In the genomic region with DNA sequence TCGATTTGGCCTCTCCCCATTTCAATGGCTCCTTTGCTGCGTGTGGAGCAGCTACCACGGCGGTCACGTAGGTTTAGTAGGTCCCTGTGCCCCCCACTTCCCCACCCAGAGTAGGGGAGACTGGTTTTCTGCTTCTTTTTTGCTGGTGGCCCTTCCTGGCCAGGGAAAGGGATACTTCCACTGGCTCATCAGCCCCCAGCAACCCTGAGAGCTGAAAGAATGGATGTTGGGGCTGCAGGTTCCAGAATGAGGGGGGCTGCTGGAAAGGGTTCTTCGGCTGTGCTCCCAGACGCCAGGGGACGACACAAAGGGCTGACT, we compare ENCODE assay signal across 8 cellular contexts.
A peak's percentile ranks its signal among the peaks of the same experiment; 100 is the strongest.
DNase-seq lines count a peak whose midpoint lies in the region; ATAC-seq and TF ChIP-seq lines count a peak whose summit lies in the region.

No MANE protein-coding gene starts in this region.

- no peak overlapping the region for H2AFZ ChIP-seq in DND-41 (ENCODE audit: low read depth, low read length)
- no peak overlapping the region for H2AFZ ChIP-seq in fibroblast of lung (ENCODE audit: low read length)

- peaks cover 63% of the 10 kb centered on the region for H3K4me1 ChIP-seq in DND-41 (ENCODE audit: insufficient read depth, low read length)
- H3K4me1 ChIP-seq in Peyer's patch = peaks cover 0 to 66% (median 29%) of the 10 kb centered on the region in 4 donors
- H3K4me1 ChIP-seq in fibroblast of lung (ENCODE audit: control insufficient read depth, extremely low read depth, insufficient read depth, low read length) = peaks cover 29% of the 10 kb centered on the region

- H3K36me3 ChIP-seq in DND-41 (ENCODE audit: insufficient read depth, low read length) (peaks cover 8% of the 10 kb centered on the region), Peyer's patch (no peaks in the 10 kb centered on the region), fibroblast of lung (ENCODE audit: control insufficient read depth, insufficient read depth, low read length) (no peaks in the 10 kb centered on the region)

- H3K4me2 ChIP-seq in DND-41 (ENCODE audit: insufficient read depth, low read length) = peak overlapping the region; percentile 82
- peak overlapping the region; percentile 48 for H3K4me2 ChIP-seq in fibroblast of lung (ENCODE audit: extremely low read depth, insufficient read depth, low read length)

- no peak overlapping the region for H3K4me3 ChIP-seq in DND-41 (ENCODE audit: low read depth in 1 of 2, low read length in 2 of 2)
- H3K4me3 ChIP-seq in Peyer's patch = peak overlapping the region in 2 of 4 donors; percentile 65 to 68
- peak overlapping the region in 3 of 4 experiments; percentile 49 to 70 (median 58) for H3K4me3 ChIP-seq in fibroblast of lung (replicated peaks in 1 of 4; ENCODE audit: control extremely low read depth in 1 of 4, insufficient read depth in 1 of 4, low read depth in 3 of 4, low read length in 4 of 4)
- H3K4me3 ChIP-seq in skin epidermis = peak overlapping the region in 6 of 7 experiments; percentile 6 to 92 (median 48)

- peak overlapping the region; percentile 95 for H3K9ac ChIP-seq in DND-41 (ENCODE audit: low read depth, low read length)
- H3K9ac ChIP-seq in fibroblast of lung (ENCODE audit: insufficient read depth, low read length) = peak overlapping the region; percentile 74

- TF ChIP-seq POLR2A in Peyer's patch (IDR thresholded peaks at IDR 0.05) = no peak

- H3K9me3 ChIP-seq in DND-41 (ENCODE audit: insufficient read depth, low read length, severe bottlenecking) (no peaks in the 10 kb centered on the region), Peyer's patch (no peaks in the 10 kb centered on the region), fibroblast of lung (ENCODE audit: control insufficient read depth, insufficient read depth, low read depth, low read length) (no peaks in the 10 kb centered on the region)

- H3K27ac ChIP-seq in DND-41 (ENCODE audit: low read length) (peak overlapping the region; percentile 87), Peyer's patch (peak overlapping the region; percentile 96 to 99 (median 98)), fibroblast of lung (ENCODE audit: insufficient read depth, low read length) (peak overlapping the region; percentile 95), skin epidermis (peak overlapping the region in 20 of 21 experiments; percentile 96 to 100 (median 99))

- no peaks in the 10 kb centered on the region for H4K20me1 ChIP-seq in DND-41 (ENCODE audit: insufficient read depth, low read length)
- no peaks in the 10 kb centered on the region for H4K20me1 ChIP-seq in fibroblast of lung (ENCODE audit: control insufficient read depth, extremely low read depth, insufficient read depth, low read length)

- H3K79me2 ChIP-seq in DND-41 (ENCODE audit: insufficient read depth, low read length) = peaks cover 86% of the 10 kb centered on the region
- peaks cover 97% of the 10 kb centered on the region for H3K79me2 ChIP-seq in fibroblast of lung (ENCODE audit: control insufficient read depth, insufficient read depth, low read length)

- TF ChIP-seq CTCF in DND-41 (IDR thresholded peaks at IDR 0.05; ENCODE audit: borderline replicate concordance, extremely low read depth, low read length, poor library complexity, severe bottlenecking) = no peak
- TF ChIP-seq CTCF in Peyer's patch (IDR thresholded peaks at IDR 0.05) = no peak
- no peak for TF ChIP-seq CTCF in fibroblast of lung (conservative IDR thresholded peaks at IDR 0.05 in 1 of 2, IDR thresholded peaks at IDR 0.05 in 1 of 2; ENCODE audit: low read depth in 1 of 2, low read length in 2 of 2)

- DNase-seq in DND-41 (no peak), Peyer's patch (peak in 1 of 3 donors; percentile 44), fibroblast of lung (ENCODE audit: low read depth in 2 of 2) (no peak), NCI-H69 (lab: John Stamatoyannopoulos, UW) (no peak), ureter (ENCODE audit: low spot score) (no peak)
- no peak for DNase-seq in activated CD4-positive, alpha-beta T cell treated with anti-CD3 and anti-CD28 coated beads for 1 hour

- H3K27me3 ChIP-seq in DND-41 (ENCODE audit: insufficient read depth, low read length, poor library complexity) (no peaks in the 10 kb centered on the region), Peyer's patch (no peaks in the 10 kb centered on the region), fibroblast of lung (ENCODE audit: control insufficient read depth, insufficient read depth, low read length) (no peaks in the 10 kb centered on the region)

- ATAC-seq in DND-41 (ENCODE audit: insufficient read depth, low read depth) (no peak), HG03571 (IDR thresholded peaks at IDR 0.05; ENCODE audit: unreplicated experiment) (no peak)

Comparison
In these comparisons a context has a peak if more than half of its experiments do, and no peak if none do; other contexts are left out.
1. H3K4me3 ChIP-seq: peak in fibroblast of lung (3 of 4) and skin epidermis (6 of 7); none in DND-41 (0 of 2).
2. Peak in every context shown above with its lines, with median percentiles within 50 percentile points of each other: H3K27ac ChIP-seq.